Comparison of ENCODE assay signal across 38 cellular contexts in genomic region chr16:81417210-81417609, GRCh38.
"Had no signal": no experiment of that assay in that cellular context is flagged by ENCODE, and none has a peak within 500 bp of the region (broad histone marks: within the 10 kb centered on the region; RNA-seq: fewer than 3 reads in every experiment).

No MANE protein-coding gene starts in this region.

- DNase-seq: activated CD4-positive, alpha-beta memory T cell treated with anti-CD3 and anti-CD28 coated beads for 36 hours; activated CD4-positive, alpha-beta T cell treated with anti-CD3 and anti-CD28 coated beads for 36 hours; activated CD4-positive, alpha-beta T cell treated with anti-CD3 and anti-CD28 coated beads, Interleukin-2, amount 10 ng/mL, durations not matched to agents 24 days and 14 days; activated CD4-positive, CD25-positive, alpha-beta regulatory T cell; activated CD4-positive, CD25-positive, alpha-beta regulatory T cell treated with anti-CD3 and anti-CD28 coated beads, Interleukin-2, amount 50 U/mL, for 72 hours; activated CD8-positive, alpha-beta memory T cell treated with anti-CD3 and anti-CD28 coated beads, Interleukin-2, amount 10 ng/mL, durations not matched to agents 7 days and 5 days; activated CD8-positive, alpha-beta memory T cell treated with anti-CD3 and anti-CD28 coated beads, Interleukin-2, amount 50 U/mL, for 4 hours; activated CD8-positive, alpha-beta T cell treated with anti-CD3 and anti-CD28 coated beads, Interleukin-2, amount 10 ng/mL, durations not matched to agents 7 days and 5 days; activated effector memory CD4-positive, alpha-beta T cell treated with anti-CD3 and anti-CD28 coated beads, Interleukin-2, amount 50 U/mL, for 16 hours; activated naive CD4-positive, alpha-beta T cell treated with anti-CD3 and anti-CD28 coated beads for 36 hours; activated naive CD8-positive, alpha-beta T cell treated with anti-CD3 and anti-CD28 coated beads for 36 hours; activated naive CD8-positive, alpha-beta T cell treated with anti-CD3 and anti-CD28 coated beads, Interleukin-2, amount 50 U/mL, for 24 hours; activated T-cell treated with anti-CD3 and anti-CD28 coated beads, Interleukin-2, amount 50 U/mL, for 1 hour; activated T-cell treated with anti-CD3 and anti-CD28 coated beads, Interleukin-2, amount 50 U/mL, for 48 hours; adrenal gland; amygdala; aorta; body of pancreas; central memory CD4-positive, alpha-beta T cell; dorsolateral prefrontal cortex; effector memory CD4-positive, alpha-beta T cell; endodermal cell; erythroblast; foreskin keratinocyte; gastrocnemius medialis; heart right ventricle; T-helper 1 cell; T-helper 17 cell; T1000; WERI-Rb-1 had no signal

- H3K36me3 ChIP-seq: adrenal gland, cardiac muscle cell, esophagus muscularis mucosa, gastrocnemius medialis, heart right ventricle, WERI-Rb-1 had no signal

- H3K27me3 ChIP-seq: adrenal gland, body of pancreas, cardiac muscle cell, dorsolateral prefrontal cortex, esophagus muscularis mucosa, foreskin keratinocyte, gastrocnemius medialis had no signal

- H3K4me1 Mint-ChIP-seq: activated CD4-positive, alpha-beta T cell treated with anti-CD3 and anti-CD28 coated beads, Interleukin-2, amount 10 ng/mL, durations not matched to agents 24 days and 14 days; activated CD8-positive, alpha-beta memory T cell treated with anti-CD3 and anti-CD28 coated beads, Interleukin-2, amount 10 ng/mL, durations not matched to agents 7 days and 5 days had no signal

- ATAC-seq: activated CD4-positive, alpha-beta T cell treated with anti-CD3 and anti-CD28 coated beads for 36 hours; activated CD8-positive, alpha-beta memory T cell treated with anti-CD3 and anti-CD28 coated beads, Interleukin-2, amount 10 ng/mL, durations not matched to agents 7 days and 5 days; activated CD8-positive, alpha-beta T cell treated with anti-CD3 and anti-CD28 coated beads, Interleukin-2, amount 10 ng/mL, durations not matched to agents 7 days and 5 days; activated naive CD8-positive, alpha-beta T cell treated with anti-CD3 and anti-CD28 coated beads, Interleukin-2, amount 50 U/mL, for 24 hours; body of pancreas; foreskin keratinocyte; gastrocnemius medialis; heart right ventricle; T-helper 17 cell had no signal

- H3K27ac Mint-ChIP-seq: activated CD4-positive, alpha-beta memory T cell treated with anti-CD3 and anti-CD28 coated beads for 36 hours; activated CD4-positive, alpha-beta T cell treated with anti-CD3 and anti-CD28 coated beads for 36 hours; activated CD4-positive, alpha-beta T cell treated with anti-CD3 and anti-CD28 coated beads, Interleukin-2, amount 10 ng/mL, durations not matched to agents 24 days and 14 days; activated CD8-positive, alpha-beta memory T cell treated with anti-CD3 and anti-CD28 coated beads, Interleukin-2, amount 10 ng/mL, durations not matched to agents 7 days and 5 days; activated CD8-positive, alpha-beta T cell treated with anti-CD3 and anti-CD28 coated beads, Interleukin-2, amount 10 ng/mL, durations not matched to agents 7 days and 5 days; activated naive CD4-positive, alpha-beta T cell treated with anti-CD3 and anti-CD28 coated beads for 36 hours; activated naive CD4-positive, alpha-beta T cell treated with anti-CD3 and anti-CD28 coated beads, Interleukin-2, amount 50 U/mL, for 24 hours; activated naive CD8-positive, alpha-beta T cell treated with anti-CD3 and anti-CD28 coated beads for 36 hours; activated naive CD8-positive, alpha-beta T cell treated with anti-CD3 and anti-CD28 coated beads, Interleukin-2, amount 50 U/mL, for 24 hours; activated T-helper 1 cell treated with anti-CD3 and anti-CD28 coated beads, Interleukin-12 subunit alpha, Interleukin-12 subunit beta, Interleukin-2, Interleukin-4 antibody, amounts not matched to agents 30 ng/mL and 10 ng/mL and 1 ng/mL, durations not matched to agents 14 hours and 24 hours and 36 hours; activated T-helper 2 cell treated with anti-CD3 and anti-CD28 coated beads, Interferon-gamma antibody, Interleukin-2, Interleukin-4, amounts not matched to agents 10 μg/mL and 5 μg/mL and 100 μg/mL, durations not matched to agents 14 hours and 24 hours and 36 hours; dendritic cell treated with granulocyte-macrophage colony-stimulating factor and Interleukin-4, amounts not matched to agents 40 ng/mL and 50 ng/mL, for 4 days; endodermal cell; T-helper 17 cell; T-helper 2 cell treated with Interferon-gamma antibody and Interleukin-4, amounts not matched to agents 5 μg/mL and 100 μg/mL, for 36 hours had no signal

- H3K9me3 Mint-ChIP-seq: activated CD4-positive, alpha-beta memory T cell treated with anti-CD3 and anti-CD28 coated beads for 36 hours; activated CD4-positive, alpha-beta T cell treated with anti-CD3 and anti-CD28 coated beads, Interleukin-2, amount 10 ng/mL, durations not matched to agents 24 days and 14 days; activated naive CD4-positive, alpha-beta T cell treated with anti-CD3 and anti-CD28 coated beads for 36 hours; activated naive CD4-positive, alpha-beta T cell treated with anti-CD3 and anti-CD28 coated beads, Interleukin-2, amount 50 U/mL, for 24 hours; activated naive CD8-positive, alpha-beta T cell treated with anti-CD3 and anti-CD28 coated beads for 36 hours; activated naive CD8-positive, alpha-beta T cell treated with anti-CD3 and anti-CD28 coated beads, Interleukin-2, amount 50 U/mL, for 24 hours; activated T-helper 1 cell treated with anti-CD3 and anti-CD28 coated beads, Interleukin-12 subunit alpha, Interleukin-12 subunit beta, Interleukin-2, Interleukin-4 antibody, amounts not matched to agents 30 ng/mL and 10 ng/mL and 1 ng/mL, durations not matched to agents 14 hours and 24 hours and 36 hours; activated T-helper 2 cell treated with anti-CD3 and anti-CD28 coated beads, Interferon-gamma antibody, Interleukin-2, Interleukin-4, amounts not matched to agents 10 μg/mL and 5 μg/mL and 100 μg/mL, durations not matched to agents 14 hours and 24 hours and 36 hours; dendritic cell treated with granulocyte-macrophage colony-stimulating factor and Interleukin-4, amounts not matched to agents 40 ng/mL and 50 ng/mL, for 4 days; T-helper 2 cell treated with Interferon-gamma antibody and Interleukin-4, amounts not matched to agents 5 μg/mL and 100 μg/mL, for 36 hours had no signal

- H3K27me3 Mint-ChIP-seq: activated CD4-positive, alpha-beta memory T cell treated with anti-CD3 and anti-CD28 coated beads for 36 hours; activated CD4-positive, alpha-beta T cell treated with anti-CD3 and anti-CD28 coated beads for 36 hours; activated naive CD4-positive, alpha-beta T cell treated with anti-CD3 and anti-CD28 coated beads, Interleukin-2, amount 50 U/mL, for 24 hours; activated naive CD8-positive, alpha-beta T cell treated with anti-CD3 and anti-CD28 coated beads for 36 hours; activated naive CD8-positive, alpha-beta T cell treated with anti-CD3 and anti-CD28 coated beads, Interleukin-2, amount 50 U/mL, for 24 hours had no signal

- H3K4me3 Mint-ChIP-seq: activated CD4-positive, alpha-beta memory T cell treated with anti-CD3 and anti-CD28 coated beads for 36 hours; activated CD4-positive, alpha-beta T cell treated with anti-CD3 and anti-CD28 coated beads for 36 hours; activated CD4-positive, alpha-beta T cell treated with anti-CD3 and anti-CD28 coated beads, Interleukin-2, amount 10 ng/mL, durations not matched to agents 24 days and 14 days; activated CD8-positive, alpha-beta memory T cell treated with anti-CD3 and anti-CD28 coated beads, Interleukin-2, amount 10 ng/mL, durations not matched to agents 7 days and 5 days; activated CD8-positive, alpha-beta T cell treated with anti-CD3 and anti-CD28 coated beads, Interleukin-2, amount 10 ng/mL, durations not matched to agents 7 days and 5 days; activated naive CD4-positive, alpha-beta T cell treated with anti-CD3 and anti-CD28 coated beads for 36 hours; activated naive CD4-positive, alpha-beta T cell treated with anti-CD3 and anti-CD28 coated beads, Interleukin-2, amount 50 U/mL, for 24 hours; activated naive CD8-positive, alpha-beta T cell treated with anti-CD3 and anti-CD28 coated beads for 36 hours; activated naive CD8-positive, alpha-beta T cell treated with anti-CD3 and anti-CD28 coated beads, Interleukin-2, amount 50 U/mL, for 24 hours; activated T-helper 1 cell treated with anti-CD3 and anti-CD28 coated beads, Interleukin-12 subunit alpha, Interleukin-12 subunit beta, Interleukin-2, Interleukin-4 antibody, amounts not matched to agents 30 ng/mL and 10 ng/mL and 1 ng/mL, durations not matched to agents 14 hours and 24 hours and 36 hours; dendritic cell treated with granulocyte-macrophage colony-stimulating factor and Interleukin-4, amounts not matched to agents 40 ng/mL and 50 ng/mL, for 4 days; endodermal cell; T-helper 17 cell; T-helper 2 cell treated with Interferon-gamma antibody and Interleukin-4, amounts not matched to agents 5 μg/mL and 100 μg/mL, for 36 hours had no signal

- H3K27ac ChIP-seq: adrenal gland, body of pancreas, cardiac muscle cell, coronary artery, dorsolateral prefrontal cortex, esophagus muscularis mucosa, foreskin keratinocyte, gastrocnemius medialis, heart right ventricle, WERI-Rb-1 had no signal

- H3K9me3 ChIP-seq: adrenal gland, body of pancreas, esophagus muscularis mucosa, gastrocnemius medialis had no signal

- H3K36me3 Mint-ChIP-seq: activated CD4-positive, alpha-beta memory T cell treated with anti-CD3 and anti-CD28 coated beads for 36 hours; activated CD8-positive, alpha-beta memory T cell treated with anti-CD3 and anti-CD28 coated beads, Interleukin-2, amount 10 ng/mL, durations not matched to agents 7 days and 5 days; activated naive CD4-positive, alpha-beta T cell treated with anti-CD3 and anti-CD28 coated beads, Interleukin-2, amount 50 U/mL, for 24 hours; activated naive CD8-positive, alpha-beta T cell treated with anti-CD3 and anti-CD28 coated beads for 36 hours had no signal

- H3K4me3 ChIP-seq: adrenal gland, body of pancreas, cardiac muscle cell, coronary artery, dorsolateral prefrontal cortex, esophagus muscularis mucosa, gastrocnemius medialis, heart right ventricle had no signal

- H3K4me1 ChIP-seq: adrenal gland, body of pancreas, esophagus muscularis mucosa, foreskin keratinocyte, gastrocnemius medialis, heart right ventricle had no signal
